Comparison of ENCODE assay signal across 7 cellular contexts in the genomic region with DNA sequence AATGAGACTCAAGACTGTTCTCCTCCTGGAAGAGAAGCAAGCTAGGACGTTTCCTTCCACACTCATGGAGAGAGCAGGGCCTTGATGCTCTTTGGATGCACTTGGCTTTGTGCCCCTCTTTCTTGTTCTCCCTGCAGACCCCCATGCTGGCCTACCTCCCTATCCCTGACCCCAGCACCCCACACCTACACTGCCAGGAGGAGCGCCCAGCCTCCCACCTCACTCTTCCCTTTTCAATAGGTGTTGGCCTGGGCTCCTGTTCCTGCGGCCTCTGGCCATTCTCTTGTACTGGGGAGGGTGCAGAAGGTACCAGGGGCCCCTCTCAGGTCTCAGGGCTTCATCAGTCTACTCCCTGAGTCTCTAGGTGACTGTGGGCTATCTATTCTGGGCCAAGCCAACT.
"Had no signal": no experiment of that assay in that cellular context is flagged by ENCODE, and none has a peak within 500 bp of the region (broad histone marks: within the 10 kb centered on the region; RNA-seq: fewer than 3 reads in every experiment).

No MANE protein-coding gene starts in this region.

- H3K27ac ChIP-seq: GM23248 had no signal

- H3K4me3 ChIP-seq: GM23248, K562 had no signal

- DNase-seq: GM23248, GOT3, H7, HCEC 1CT, IMR-90, KG1 had no signal

- H2AFZ ChIP-seq: GM23248 had no signal

- H3K9ac ChIP-seq: GM23248 had no signal
